In the genomic region with DNA sequence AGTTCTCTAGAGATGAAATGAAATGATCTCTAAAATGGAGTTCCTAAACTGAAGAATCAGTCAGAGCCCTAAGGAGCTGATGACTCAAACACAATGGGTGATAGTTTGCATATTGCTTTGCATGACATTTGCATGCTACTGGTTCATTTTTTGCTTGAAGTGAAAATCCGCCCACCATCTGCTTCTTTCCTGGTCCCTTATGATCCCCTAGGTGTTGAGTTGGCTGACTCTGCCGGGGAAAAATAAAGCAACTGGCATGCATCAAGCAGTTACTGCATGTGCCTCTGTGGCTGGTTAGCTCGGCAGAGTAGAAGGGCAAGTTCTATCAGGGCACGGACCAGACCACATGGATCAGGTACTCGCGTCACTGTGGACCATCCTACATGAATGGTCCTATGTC, we compare ENCODE assay signal across 2 cellular contexts.
TF ChIP-seq lines count a peak whose summit lies in the region.

No MANE protein-coding gene starts in this region.

TF ChIP-seq in IMR-90, 13 proteins besides CTCF, POLR2A, EP300 and RAD21 (continued from another document):
- no peak for TF ChIP-seq NFE2L2 (IDR thresholded peaks at IDR 0.05; ENCODE audit: low read depth, low read length)
- TF ChIP-seq, protein P1, sequence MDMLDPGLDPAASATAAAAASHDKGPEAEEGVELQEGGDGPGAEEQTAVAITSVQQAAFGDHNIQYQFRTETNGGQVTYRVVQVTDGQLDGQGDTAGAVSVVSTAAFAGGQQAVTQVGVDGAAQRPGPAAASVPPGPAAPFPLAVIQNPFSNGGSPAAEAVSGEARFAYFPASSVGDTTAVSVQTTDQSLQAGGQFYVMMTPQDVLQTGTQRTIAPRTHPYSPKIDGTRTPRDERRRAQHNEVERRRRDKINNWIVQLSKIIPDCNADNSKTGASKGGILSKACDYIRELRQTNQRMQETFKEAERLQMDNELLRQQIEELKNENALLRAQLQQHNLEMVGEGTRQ (IDR thresholded peaks at IDR 0.05; ENCODE audit: low read depth, low read length) = no peak
- TF ChIP-seq, protein P2, sequence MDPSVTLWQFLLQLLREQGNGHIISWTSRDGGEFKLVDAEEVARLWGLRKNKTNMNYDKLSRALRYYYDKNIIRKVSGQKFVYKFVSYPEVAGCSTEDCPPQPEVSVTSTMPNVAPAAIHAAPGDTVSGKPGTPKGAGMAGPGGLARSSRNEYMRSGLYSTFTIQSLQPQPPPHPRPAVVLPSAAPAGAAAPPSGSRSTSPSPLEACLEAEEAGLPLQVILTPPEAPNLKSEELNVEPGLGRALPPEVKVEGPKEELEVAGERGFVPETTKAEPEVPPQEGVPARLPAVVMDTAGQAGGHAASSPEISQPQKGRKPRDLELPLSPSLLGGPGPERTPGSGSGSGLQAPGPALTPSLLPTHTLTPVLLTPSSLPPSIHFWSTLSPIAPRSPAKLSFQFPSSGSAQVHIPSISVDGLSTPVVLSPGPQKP (IDR thresholded peaks at IDR 0.05; ENCODE audit: borderline replicate concordance, low read depth, low read length) = no peak
- no peak for TF ChIP-seq CHD1 (IDR thresholded peaks at IDR 0.05; ENCODE audit: low read depth, low read length)
- no peak for TF ChIP-seq CEBPB (IDR thresholded peaks at IDR 0.05; ENCODE audit: low read depth, low read length)
- no peak for TF ChIP-seq RCOR1 (IDR thresholded peaks at IDR 0.05; ENCODE audit: insufficient replicate concordance, low read length)
- TF ChIP-seq MAFK (IDR thresholded peaks at IDR 0.05; ENCODE audit: low read depth, low read length) = no peak
TF ChIP-seq in IMR-90: peak in this region for 0.

TF ChIP-seq in WTC11, 78 proteins besides CTCF, POLR2A, EP300 and RAD21 (continued from another document):
- TF ChIP-seq, protein P3, sequence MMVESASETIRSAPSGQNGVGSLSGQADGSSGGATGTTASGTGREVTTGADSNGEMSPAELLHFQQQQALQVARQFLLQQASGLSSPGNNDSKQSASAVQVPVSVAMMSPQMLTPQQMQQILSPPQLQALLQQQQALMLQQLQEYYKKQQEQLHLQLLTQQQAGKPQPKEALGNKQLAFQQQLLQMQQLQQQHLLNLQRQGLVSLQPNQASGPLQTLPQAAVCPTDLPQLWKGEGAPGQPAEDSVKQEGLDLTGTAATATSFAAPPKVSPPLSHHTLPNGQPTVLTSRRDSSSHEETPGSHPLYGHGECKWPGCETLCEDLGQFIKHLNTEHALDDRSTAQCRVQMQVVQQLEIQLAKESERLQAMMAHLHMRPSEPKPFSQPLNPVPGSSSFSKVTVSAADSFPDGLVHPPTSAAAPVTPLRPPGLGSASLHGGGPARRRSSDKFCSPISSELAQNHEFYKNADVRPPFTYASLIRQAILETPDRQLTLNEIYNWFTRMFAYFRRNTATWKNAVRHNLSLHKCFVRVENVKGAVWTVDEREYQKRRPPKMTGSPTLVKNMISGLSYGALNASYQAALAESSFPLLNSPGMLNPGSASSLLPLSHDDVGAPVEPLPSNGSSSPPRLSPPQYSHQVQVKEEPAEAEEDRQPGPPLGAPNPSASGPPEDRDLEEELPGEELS (CRISPR knock-in tag; IDR thresholded peaks at IDR 0.05) = no peak
- TF ChIP-seq TEAD4 (CRISPR knock-in tag; IDR thresholded peaks at IDR 0.05) = no peak
- TF ChIP-seq, protein P4, sequence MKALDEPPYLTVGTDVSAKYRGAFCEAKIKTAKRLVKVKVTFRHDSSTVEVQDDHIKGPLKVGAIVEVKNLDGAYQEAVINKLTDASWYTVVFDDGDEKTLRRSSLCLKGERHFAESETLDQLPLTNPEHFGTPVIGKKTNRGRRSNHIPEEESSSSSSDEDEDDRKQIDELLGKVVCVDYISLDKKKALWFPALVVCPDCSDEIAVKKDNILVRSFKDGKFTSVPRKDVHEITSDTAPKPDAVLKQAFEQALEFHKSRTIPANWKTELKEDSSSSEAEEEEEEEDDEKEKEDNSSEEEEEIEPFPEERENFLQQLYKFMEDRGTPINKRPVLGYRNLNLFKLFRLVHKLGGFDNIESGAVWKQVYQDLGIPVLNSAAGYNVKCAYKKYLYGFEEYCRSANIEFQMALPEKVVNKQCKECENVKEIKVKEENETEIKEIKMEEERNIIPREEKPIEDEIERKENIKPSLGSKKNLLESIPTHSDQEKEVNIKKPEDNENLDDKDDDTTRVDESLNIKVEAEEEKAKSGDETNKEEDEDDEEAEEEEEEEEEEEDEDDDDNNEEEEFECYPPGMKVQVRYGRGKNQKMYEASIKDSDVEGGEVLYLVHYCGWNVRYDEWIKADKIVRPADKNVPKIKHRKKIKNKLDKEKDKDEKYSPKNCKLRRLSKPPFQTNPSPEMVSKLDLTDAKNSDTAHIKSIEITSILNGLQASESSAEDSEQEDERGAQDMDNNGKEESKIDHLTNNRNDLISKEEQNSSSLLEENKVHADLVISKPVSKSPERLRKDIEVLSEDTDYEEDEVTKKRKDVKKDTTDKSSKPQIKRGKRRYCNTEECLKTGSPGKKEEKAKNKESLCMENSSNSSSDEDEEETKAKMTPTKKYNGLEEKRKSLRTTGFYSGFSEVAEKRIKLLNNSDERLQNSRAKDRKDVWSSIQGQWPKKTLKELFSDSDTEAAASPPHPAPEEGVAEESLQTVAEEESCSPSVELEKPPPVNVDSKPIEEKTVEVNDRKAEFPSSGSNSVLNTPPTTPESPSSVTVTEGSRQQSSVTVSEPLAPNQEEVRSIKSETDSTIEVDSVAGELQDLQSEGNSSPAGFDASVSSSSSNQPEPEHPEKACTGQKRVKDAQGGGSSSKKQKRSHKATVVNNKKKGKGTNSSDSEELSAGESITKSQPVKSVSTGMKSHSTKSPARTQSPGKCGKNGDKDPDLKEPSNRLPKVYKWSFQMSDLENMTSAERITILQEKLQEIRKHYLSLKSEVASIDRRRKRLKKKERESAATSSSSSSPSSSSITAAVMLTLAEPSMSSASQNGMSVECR (CRISPR knock-in tag; IDR thresholded peaks at IDR 0.05; ENCODE audit: borderline replicate concordance) = no peak
- no peak for TF ChIP-seq FOXJ3 (CRISPR knock-in tag; IDR thresholded peaks at IDR 0.05; ENCODE audit: borderline replicate concordance)
- TF ChIP-seq, protein P5, sequence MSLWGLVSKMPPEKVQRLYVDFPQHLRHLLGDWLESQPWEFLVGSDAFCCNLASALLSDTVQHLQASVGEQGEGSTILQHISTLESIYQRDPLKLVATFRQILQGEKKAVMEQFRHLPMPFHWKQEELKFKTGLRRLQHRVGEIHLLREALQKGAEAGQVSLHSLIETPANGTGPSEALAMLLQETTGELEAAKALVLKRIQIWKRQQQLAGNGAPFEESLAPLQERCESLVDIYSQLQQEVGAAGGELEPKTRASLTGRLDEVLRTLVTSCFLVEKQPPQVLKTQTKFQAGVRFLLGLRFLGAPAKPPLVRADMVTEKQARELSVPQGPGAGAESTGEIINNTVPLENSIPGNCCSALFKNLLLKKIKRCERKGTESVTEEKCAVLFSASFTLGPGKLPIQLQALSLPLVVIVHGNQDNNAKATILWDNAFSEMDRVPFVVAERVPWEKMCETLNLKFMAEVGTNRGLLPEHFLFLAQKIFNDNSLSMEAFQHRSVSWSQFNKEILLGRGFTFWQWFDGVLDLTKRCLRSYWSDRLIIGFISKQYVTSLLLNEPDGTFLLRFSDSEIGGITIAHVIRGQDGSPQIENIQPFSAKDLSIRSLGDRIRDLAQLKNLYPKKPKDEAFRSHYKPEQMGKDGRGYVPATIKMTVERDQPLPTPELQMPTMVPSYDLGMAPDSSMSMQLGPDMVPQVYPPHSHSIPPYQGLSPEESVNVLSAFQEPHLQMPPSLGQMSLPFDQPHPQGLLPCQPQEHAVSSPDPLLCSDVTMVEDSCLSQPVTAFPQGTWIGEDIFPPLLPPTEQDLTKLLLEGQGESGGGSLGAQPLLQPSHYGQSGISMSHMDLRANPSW (CRISPR knock-in tag; conservative IDR thresholded peaks at IDR 0.05; ENCODE audit: low read depth) = no peak
- TF ChIP-seq, protein P6, sequence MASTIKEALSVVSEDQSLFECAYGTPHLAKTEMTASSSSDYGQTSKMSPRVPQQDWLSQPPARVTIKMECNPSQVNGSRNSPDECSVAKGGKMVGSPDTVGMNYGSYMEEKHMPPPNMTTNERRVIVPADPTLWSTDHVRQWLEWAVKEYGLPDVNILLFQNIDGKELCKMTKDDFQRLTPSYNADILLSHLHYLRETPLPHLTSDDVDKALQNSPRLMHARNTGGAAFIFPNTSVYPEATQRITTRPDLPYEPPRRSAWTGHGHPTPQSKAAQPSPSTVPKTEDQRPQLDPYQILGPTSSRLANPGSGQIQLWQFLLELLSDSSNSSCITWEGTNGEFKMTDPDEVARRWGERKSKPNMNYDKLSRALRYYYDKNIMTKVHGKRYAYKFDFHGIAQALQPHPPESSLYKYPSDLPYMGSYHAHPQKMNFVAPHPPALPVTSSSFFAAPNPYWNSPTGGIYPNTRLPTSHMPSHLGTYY (CRISPR knock-in tag; IDR thresholded peaks at IDR 0.05) = no peak
- TF ChIP-seq GTF2I (CRISPR knock-in tag; conservative IDR thresholded peaks at IDR 0.05) = no peak
